23 cellular contexts compared by ENCODE assay signal in genomic region chr12:111756196-111756595, GRCh38. TPM values are rescaled to one million over a fixed set of nuclear protein-coding genes. Genes with fewer than 3 reads are reported as not detected.
DNase-seq lines count a peak whose midpoint lies in the region; ATAC-seq and TF ChIP-seq lines count a peak whose summit lies in the region.
"Had no signal": no experiment of that assay in that cellular context is flagged by ENCODE, and none has a peak within 500 bp of the region (broad histone marks: within the 10 kb centered on the region; RNA-seq: fewer than 3 reads in every experiment).

No MANE protein-coding gene starts in this region.

- TF ChIP-seq CTCF in left ventricle myocardium inferior (IDR thresholded peaks at IDR 0.05; ENCODE audit: borderline replicate concordance) (no peak), RWPE1 (conservative IDR thresholded peaks at IDR 0.05; ENCODE audit: low read depth) (no peak), right atrium auricular region (IDR thresholded peaks at IDR 0.05) (no peak), thoracic aorta (IDR thresholded peaks at IDR 0.05) (no peak)

- intact Hi-C loops in left ventricle myocardium inferior (cut with micrococcal nuclease) (no loop called here), left cardiac atrium (cut with DNase I) (loop anchor here in 1 of 2 donors (5.0 kb wide), 1 partner anchor 56 kb away; no protein-coding TSS in a partner anchor)

- H3K9me3 ChIP-seq in left ventricle myocardium inferior (replicated peaks): no peaks in the 10 kb centered on the region
- H3K9me3 ChIP-seq in right atrium auricular region: no peaks in the 10 kb centered on the region
- no peaks in the 10 kb centered on the region for H3K9me3 ChIP-seq in thoracic aorta

- DNase-seq in left ventricle myocardium inferior: no peak
- no peak for DNase-seq in left cardiac atrium
- DNase-seq in RWPE1 (ENCODE audit: low spot score): no peak
- DNase-seq in right atrium auricular region (ENCODE audit: low spot score): no peak
- DNase-seq in thoracic aorta (ENCODE audit: low spot score): no peak
- no peak for DNase-seq in 8988T
- DNase-seq in NOMO-1 (lab: John Stamatoyannopoulos, UW; ENCODE audit: unreplicated experiment in 2 of 2): no peak
- DNase-seq: CD4-positive, alpha-beta memory T cell; DMS153; GM23248; H9; HFFc6; NCI-H1105 treated with DMSO at 0.1 percent for 48 hours; NCI-H2081; NCI-H2171; NCI-H345; NCI-H524 treated with DMSO at 0.1 percent for 48 hours; NCI-H82; OCI-M1; SHP77 treated with DMSO at 0.1 percent for 48 hours had no signal

- H3K27ac ChIP-seq in left ventricle myocardium inferior (replicated peaks): peak overlapping the region; percentile 91
- peak overlapping the region; percentile 83 for H3K27ac ChIP-seq in RWPE1
- peak overlapping the region; percentile 81 to 89 for H3K27ac ChIP-seq in right atrium auricular region
- H3K27ac ChIP-seq in thoracic aorta: peak overlapping the region; percentile 57 to 66
- H3K27ac ChIP-seq: GM23248, KMS-11, SK-N-MC had no signal

- POLR2A ChIA-PET in RWPE1 (lab: Yijun Ruan, JAX; ENCODE audit: low non-redundant PET): no interaction called here

- H3K27me3 ChIP-seq in left ventricle myocardium inferior (ENCODE audit: low read depth) (no peaks in the 10 kb centered on the region), right atrium auricular region (no peaks in the 10 kb centered on the region), thoracic aorta (replicated peaks; ENCODE audit: insufficient read depth) (no peaks in the 10 kb centered on the region)

- no peak for ATAC-seq in left cardiac atrium
- ATAC-seq in thoracic aorta (ENCODE audit: insufficient number of reproducible peaks, low FRiP score, low read depth): no peak
- ATAC-seq in HG03565 (IDR thresholded peaks at IDR 0.05; ENCODE audit: unreplicated experiment): no peak

- H3K36me3 ChIP-seq in left ventricle myocardium inferior (peaks cover 28% of the 10 kb centered on the region), right atrium auricular region (peaks cover 8% of the 10 kb centered on the region), thoracic aorta (no peaks in the 10 kb centered on the region)

- H3K4me1 ChIP-seq in left ventricle myocardium inferior (peaks cover 63% of the 10 kb centered on the region), right atrium auricular region (peaks cover 0 to 51% of the 10 kb centered on the region in 2 donors), thoracic aorta (ENCODE audit: control insufficient read depth in 1 of 2, low read depth in 2 of 2) (peaks cover 11 to 45% of the 10 kb centered on the region in 2 donors)

- H3K4me3 ChIP-seq in left ventricle myocardium inferior (no peak overlapping the region), right atrium auricular region (no peak overlapping the region), thoracic aorta (no peak overlapping the region)
- H3K4me3 ChIP-seq: GM23248, SK-N-MC had no signal

- CTCF ChIA-PET in RWPE1 (lab: Yijun Ruan, JAX): no interaction called here

RNA-seq across cellular contexts. Expression of gene ALDH2, which starts 10.5 kb away (rescaled TPM):
- 381 TPM for total RNA-seq in left ventricle myocardium inferior
- 100 to 1,000 TPM; 268 to 331 TPM for total RNA-seq in left cardiac atrium
- 100 to 1,000 TPM; 157 to 158 TPM for total RNA-seq in right atrium auricular region
- total RNA-seq in thoracic aorta: 100 to 1,000 TPM in 1 of 2 donors, 10 to 100 TPM in 1; 99.0 to 135 TPM
